ENCODE assay signal across 12 cellular contexts in genomic region chr12:75986001-75986739, GRCh38. TPM values are rescaled to one million over a fixed set of nuclear protein-coding genes. Genes with fewer than 3 reads are reported as not detected.
DNase-seq lines count a peak whose midpoint lies in the region; ATAC-seq and TF ChIP-seq lines count a peak whose summit lies in the region.
"Had no signal": no experiment of that assay in that cellular context is flagged by ENCODE, and none has a peak within 500 bp of the region (broad histone marks: within the 10 kb centered on the region; RNA-seq: fewer than 3 reads in every experiment).

No MANE protein-coding gene starts in this region.

- peak overlapping the region in 2 of 4 experiments; percentile 2 to 6 for H3K4me3 ChIP-seq in fibroblast of lung (replicated peaks in 1 of 4; ENCODE audit: control extremely low read depth in 1 of 4, insufficient read depth in 1 of 4, low read depth in 3 of 4, low read length in 4 of 4)

- ATAC-seq in activated naive CD8-positive, alpha-beta T cell treated with anti-CD3 and anti-CD28 coated beads, Interleukin-2, amount 50 U/mL, for 24 hours = peak; percentile 41
- no peak for ATAC-seq in GM19324 (IDR thresholded peaks at IDR 0.05; ENCODE audit: low FRiP score, unreplicated experiment)

- H3K9me3 ChIP-seq in fibroblast of lung (ENCODE audit: control insufficient read depth, insufficient read depth, low read depth, low read length) = no peaks in the 10 kb centered on the region

- H3K9me3 Mint-ChIP-seq in activated naive CD8-positive, alpha-beta T cell treated with anti-CD3 and anti-CD28 coated beads, Interleukin-2, amount 50 U/mL, for 24 hours = peaks cover 9% of the 10 kb centered on the region
- H3K9me3 Mint-ChIP-seq in activated naive CD8-positive, alpha-beta T cell treated with anti-CD3 and anti-CD28 coated beads for 36 hours = peaks cover 15% of the 10 kb centered on the region
- peaks cover 20% of the 10 kb centered on the region for H3K9me3 Mint-ChIP-seq in activated CD4-positive, alpha-beta T cell treated with anti-CD3 and anti-CD28 coated beads, Interleukin-2, amount 10 ng/mL, durations not matched to agents 24 days and 14 days

- H3K27ac Mint-ChIP-seq in activated naive CD8-positive, alpha-beta T cell treated with anti-CD3 and anti-CD28 coated beads, Interleukin-2, amount 50 U/mL, for 24 hours = no peak overlapping the region
- H3K27ac Mint-ChIP-seq in activated naive CD8-positive, alpha-beta T cell treated with anti-CD3 and anti-CD28 coated beads for 36 hours = no peak overlapping the region
- no peak overlapping the region for H3K27ac Mint-ChIP-seq in activated CD4-positive, alpha-beta T cell treated with anti-CD3 and anti-CD28 coated beads, Interleukin-2, amount 10 ng/mL, durations not matched to agents 24 days and 14 days

- H3K27ac ChIP-seq in fibroblast of lung (ENCODE audit: insufficient read depth, low read length) = peak overlapping the region; percentile 38
- H3K27ac ChIP-seq: HL-60 had no signal

- peaks cover 13% of the 10 kb centered on the region for H3K4me1 ChIP-seq in fibroblast of lung (ENCODE audit: control insufficient read depth, extremely low read depth, insufficient read depth, low read length)

- peak overlapping the region; percentile 44 for H2AFZ ChIP-seq in fibroblast of lung (ENCODE audit: low read length)

- intact Hi-C loops in activated CD4-positive, alpha-beta T cell treated with anti-CD3 and anti-CD28 coated beads, Interleukin-2, amount 10 ng/mL, durations not matched to agents 24 days and 14 days (cut with micrococcal nuclease) = loop anchor here (1.0 kb wide), 1 partner anchor 8 kb away; no protein-coding TSS in a partner anchor

- no peaks in the 10 kb centered on the region for H4K20me1 ChIP-seq in fibroblast of lung (ENCODE audit: control insufficient read depth, extremely low read depth, insufficient read depth, low read length)

- peak overlapping the region; percentile 33 for H3K9ac ChIP-seq in fibroblast of lung (ENCODE audit: insufficient read depth, low read length)

- no peaks in the 10 kb centered on the region for H3K27me3 ChIP-seq in fibroblast of lung (ENCODE audit: control insufficient read depth, insufficient read depth, low read length)

- no peak for DNase-seq in activated naive CD8-positive, alpha-beta T cell treated with anti-CD3 and anti-CD28 coated beads, Interleukin-2, amount 50 U/mL, for 24 hours
- DNase-seq in activated naive CD8-positive, alpha-beta T cell treated with anti-CD3 and anti-CD28 coated beads for 36 hours = no peak
- DNase-seq in NCI-H774 (lab: John Stamatoyannopoulos, UW) (peak; percentile 28), fibroblast of lung (ENCODE audit: low read depth in 2 of 2) (no peak), middle frontal gyrus (ENCODE audit: extremely low spot score, low spot score) (no peak), MV-4-11 (lab: John Stamatoyannopoulos, UW) (no peak)
- DNase-seq in activated CD4-positive, alpha-beta T cell treated with anti-CD3 and anti-CD28 coated beads, Interleukin-2, amount 10 ng/mL, durations not matched to agents 24 days and 14 days = no peak
- DNase-seq: activated T-cell treated with anti-CD3 and anti-CD28 coated beads for 4 hours, aorta, NCI-H1436 had no signal

- peaks cover 7% of the 10 kb centered on the region for H3K36me3 Mint-ChIP-seq in activated naive CD8-positive, alpha-beta T cell treated with anti-CD3 and anti-CD28 coated beads, Interleukin-2, amount 50 U/mL, for 24 hours (ENCODE audit: low read depth)
- H3K36me3 Mint-ChIP-seq in activated naive CD8-positive, alpha-beta T cell treated with anti-CD3 and anti-CD28 coated beads for 36 hours = peaks cover 15% of the 10 kb centered on the region
- peaks cover 9% of the 10 kb centered on the region for H3K36me3 Mint-ChIP-seq in activated CD4-positive, alpha-beta T cell treated with anti-CD3 and anti-CD28 coated beads, Interleukin-2, amount 10 ng/mL, durations not matched to agents 24 days and 14 days (ENCODE audit: low read depth)

- peaks cover 63% of the 10 kb centered on the region for H3K4me1 Mint-ChIP-seq in activated naive CD8-positive, alpha-beta T cell treated with anti-CD3 and anti-CD28 coated beads, Interleukin-2, amount 50 U/mL, for 24 hours
- H3K4me1 Mint-ChIP-seq in activated naive CD8-positive, alpha-beta T cell treated with anti-CD3 and anti-CD28 coated beads for 36 hours = peaks cover 39% of the 10 kb centered on the region
- H3K4me1 Mint-ChIP-seq in activated CD4-positive, alpha-beta T cell treated with anti-CD3 and anti-CD28 coated beads, Interleukin-2, amount 10 ng/mL, durations not matched to agents 24 days and 14 days = peaks cover 44% of the 10 kb centered on the region

- H3K27me3 Mint-ChIP-seq in activated naive CD8-positive, alpha-beta T cell treated with anti-CD3 and anti-CD28 coated beads, Interleukin-2, amount 50 U/mL, for 24 hours = no peaks in the 10 kb centered on the region
- H3K27me3 Mint-ChIP-seq in activated naive CD8-positive, alpha-beta T cell treated with anti-CD3 and anti-CD28 coated beads for 36 hours = peaks cover 5% of the 10 kb centered on the region
- no peaks in the 10 kb centered on the region for H3K27me3 Mint-ChIP-seq in activated CD4-positive, alpha-beta T cell treated with anti-CD3 and anti-CD28 coated beads, Interleukin-2, amount 10 ng/mL, durations not matched to agents 24 days and 14 days

- peak overlapping the region; percentile 30 for H3K4me2 ChIP-seq in fibroblast of lung (ENCODE audit: extremely low read depth, insufficient read depth, low read length)

- H3K36me3 ChIP-seq in fibroblast of lung (ENCODE audit: control insufficient read depth, insufficient read depth, low read length) = no peaks in the 10 kb centered on the region

- TF ChIP-seq CTCF in fibroblast of lung (conservative IDR thresholded peaks at IDR 0.05 in 1 of 2, IDR thresholded peaks at IDR 0.05 in 1 of 2; ENCODE audit: low read depth in 1 of 2, low read length in 2 of 2) = no peak

- H3K4me3 Mint-ChIP-seq in activated naive CD8-positive, alpha-beta T cell treated with anti-CD3 and anti-CD28 coated beads, Interleukin-2, amount 50 U/mL, for 24 hours = no peak overlapping the region
- no peak overlapping the region for H3K4me3 Mint-ChIP-seq in activated naive CD8-positive, alpha-beta T cell treated with anti-CD3 and anti-CD28 coated beads for 36 hours
- no peak overlapping the region for H3K4me3 Mint-ChIP-seq in activated CD4-positive, alpha-beta T cell treated with anti-CD3 and anti-CD28 coated beads, Interleukin-2, amount 10 ng/mL, durations not matched to agents 24 days and 14 days

- no peaks in the 10 kb centered on the region for H3K79me2 ChIP-seq in fibroblast of lung (ENCODE audit: control insufficient read depth, insufficient read depth, low read length)

RNA-seq across cellular contexts. Expression of gene PHLDA1, which starts 45.4 kb away (rescaled TPM):
- 10 to 100 TPM; 41.5 to 41.9 TPM for total RNA-seq in activated naive CD8-positive, alpha-beta T cell treated with anti-CD3 and anti-CD28 coated beads for 36 hours
- 127 and 252 TPM in 2 replicates for total RNA-seq in fibroblast of lung
- polyA plus RNA-seq in fibroblast of lung = 48.1 and 125 TPM in 2 replicates
- 50.4 and 127 TPM in 2 replicates for polyA plus RNA-seq in fibroblast of lung (2012)
- polyA minus RNA-seq in fibroblast of lung (ENCODE audit: low replicate concordance) = 22.8 and 76.1 TPM in 2 replicates
- total RNA-seq in activated CD4-positive, alpha-beta T cell treated with anti-CD3 and anti-CD28 coated beads, Interleukin-2, amount 10 ng/mL, durations not matched to agents 24 days and 14 days = 59.6 and 60.7 TPM in 2 replicates
